1 cellular context compared by ENCODE assay signal in genomic region chr6:2858678-2859324, GRCh38.
TF ChIP-seq lines count a peak whose summit lies in the region.

No MANE protein-coding gene starts in this region.

TF ChIP-seq in GM12878, 131 proteins besides CTCF, POLR2A, EP300 and RAD21 (continued from another document):
- TF ChIP-seq NKRF (conservative IDR thresholded peaks at IDR 0.05): no peak
- no peak for TF ChIP-seq ZNF622 (IDR thresholded peaks at IDR 0.05)
- no peak for TF ChIP-seq JUND (IDR thresholded peaks at IDR 0.05; ENCODE audit: low read depth, low read length)
- TF ChIP-seq PRDM15 (CRISPR knock-in tag; IDR thresholded peaks at IDR 0.05): 0 out of 2 replicates have a peak, but pooled peaks have one; percentile 5
- TF ChIP-seq TAF1 (IDR thresholded peaks at IDR 0.05; ENCODE audit: borderline replicate concordance, low read depth, low read length): no peak
- TF ChIP-seq, protein P1, sequence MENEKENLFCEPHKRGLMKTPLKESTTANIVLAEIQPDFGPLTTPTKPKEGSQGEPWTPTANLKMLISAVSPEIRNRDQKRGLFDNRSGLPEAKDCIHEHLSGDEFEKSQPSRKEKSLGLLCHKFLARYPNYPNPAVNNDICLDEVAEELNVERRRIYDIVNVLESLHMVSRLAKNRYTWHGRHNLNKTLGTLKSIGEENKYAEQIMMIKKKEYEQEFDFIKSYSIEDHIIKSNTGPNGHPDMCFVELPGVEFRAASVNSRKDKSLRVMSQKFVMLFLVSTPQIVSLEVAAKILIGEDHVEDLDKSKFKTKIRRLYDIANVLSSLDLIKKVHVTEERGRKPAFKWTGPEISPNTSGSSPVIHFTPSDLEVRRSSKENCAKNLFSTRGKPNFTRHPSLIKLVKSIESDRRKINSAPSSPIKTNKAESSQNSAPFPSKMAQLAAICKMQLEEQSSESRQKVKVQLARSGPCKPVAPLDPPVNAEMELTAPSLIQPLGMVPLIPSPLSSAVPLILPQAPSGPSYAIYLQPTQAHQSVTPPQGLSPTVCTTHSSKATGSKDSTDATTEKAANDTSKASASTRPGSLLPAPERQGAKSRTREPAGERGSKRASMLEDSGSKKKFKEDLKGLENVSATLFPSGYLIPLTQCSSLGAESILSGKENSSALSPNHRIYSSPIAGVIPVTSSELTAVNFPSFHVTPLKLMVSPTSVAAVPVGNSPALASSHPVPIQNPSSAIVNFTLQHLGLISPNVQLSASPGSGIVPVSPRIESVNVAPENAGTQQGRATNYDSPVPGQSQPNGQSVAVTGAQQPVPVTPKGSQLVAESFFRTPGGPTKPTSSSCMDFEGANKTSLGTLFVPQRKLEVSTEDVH (IDR thresholded peaks at IDR 0.05; ENCODE audit: low read depth, partially characterized antibody): no peak
- peak; percentile 87 for TF ChIP-seq ZNF687 (IDR thresholded peaks at IDR 0.05)
- TF ChIP-seq KDM1A (IDR thresholded peaks at IDR 0.05; ENCODE audit: borderline replicate concordance): no peak
- no peak for TF ChIP-seq NFIC (IDR thresholded peaks at IDR 0.05; ENCODE audit: low read depth, low read length)
- TF ChIP-seq STAT3 (IDR thresholded peaks at IDR 0.05; ENCODE audit: low read depth, low read length): no peak
- TF ChIP-seq SPI1 (IDR thresholded peaks at IDR 0.05; ENCODE audit: borderline replicate concordance, insufficient read depth, low read depth, low read length): 0 out of 2 replicates have a peak, but pooled peaks have one; percentile 4
- TF ChIP-seq SUZ12 (IDR thresholded peaks at IDR 0.05; ENCODE audit: unreplicated experiment): no peak
- TF ChIP-seq SMAD1 (IDR thresholded peaks at IDR 0.05; ENCODE audit: low read depth, partially characterized antibody): peak; percentile 57
- TF ChIP-seq CREM (IDR thresholded peaks at IDR 0.05; ENCODE audit: low read depth): no peak
- TF ChIP-seq, protein P2, sequence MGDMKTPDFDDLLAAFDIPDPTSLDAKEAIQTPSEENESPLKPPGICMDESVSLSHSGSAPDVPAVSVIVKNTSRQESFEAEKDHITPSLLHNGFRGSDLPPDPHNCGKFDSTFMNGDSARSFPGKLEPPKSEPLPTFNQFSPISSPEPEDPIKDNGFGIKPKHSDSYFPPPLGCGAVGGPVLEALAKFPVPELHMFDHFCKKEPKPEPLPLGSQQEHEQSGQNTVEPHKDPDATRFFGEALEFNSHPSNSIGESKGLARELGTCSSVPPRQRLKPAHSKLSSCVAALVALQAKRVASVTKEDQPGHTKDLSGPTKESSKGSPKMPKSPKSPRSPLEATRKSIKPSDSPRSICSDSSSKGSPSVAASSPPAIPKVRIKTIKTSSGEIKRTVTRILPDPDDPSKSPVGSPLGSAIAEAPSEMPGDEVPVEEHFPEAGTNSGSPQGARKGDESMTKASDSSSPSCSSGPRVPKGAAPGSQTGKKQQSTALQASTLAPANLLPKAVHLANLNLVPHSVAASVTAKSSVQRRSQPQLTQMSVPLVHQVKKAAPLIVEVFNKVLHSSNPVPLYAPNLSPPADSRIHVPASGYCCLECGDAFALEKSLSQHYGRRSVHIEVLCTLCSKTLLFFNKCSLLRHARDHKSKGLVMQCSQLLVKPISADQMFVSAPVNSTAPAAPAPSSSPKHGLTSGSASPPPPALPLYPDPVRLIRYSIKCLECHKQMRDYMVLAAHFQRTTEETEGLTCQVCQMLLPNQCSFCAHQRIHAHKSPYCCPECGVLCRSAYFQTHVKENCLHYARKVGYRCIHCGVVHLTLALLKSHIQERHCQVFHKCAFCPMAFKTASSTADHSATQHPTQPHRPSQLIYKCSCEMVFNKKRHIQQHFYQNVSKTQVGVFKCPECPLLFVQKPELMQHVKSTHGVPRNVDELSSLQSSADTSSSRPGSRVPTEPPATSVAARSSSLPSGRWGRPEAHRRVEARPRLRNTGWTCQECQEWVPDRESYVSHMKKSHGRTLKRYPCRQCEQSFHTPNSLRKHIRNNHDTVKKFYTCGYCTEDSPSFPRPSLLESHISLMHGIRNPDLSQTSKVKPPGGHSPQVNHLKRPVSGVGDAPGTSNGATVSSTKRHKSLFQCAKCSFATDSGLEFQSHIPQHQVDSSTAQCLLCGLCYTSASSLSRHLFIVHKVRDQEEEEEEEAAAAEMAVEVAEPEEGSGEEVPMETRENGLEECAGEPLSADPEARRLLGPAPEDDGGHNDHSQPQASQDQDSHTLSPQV (IDR thresholded peaks at IDR 0.05): peak; percentile 93
- no peak for TF ChIP-seq SMC3 (IDR thresholded peaks at IDR 0.05; ENCODE audit: borderline replicate concordance, low read length)
- TF ChIP-seq MTA3 (IDR thresholded peaks at IDR 0.05; ENCODE audit: borderline replicate concordance, low read length): no peak
- TF ChIP-seq CBX3 (IDR thresholded peaks at IDR 0.05; ENCODE audit: borderline replicate concordance, low read depth): no peak
- TF ChIP-seq MEF2B (IDR thresholded peaks at IDR 0.05; ENCODE audit: partially characterized antibody, poor library complexity, severe bottlenecking): no peak
- no peak for TF ChIP-seq CEBPB (IDR thresholded peaks at IDR 0.05; ENCODE audit: borderline replicate concordance in 1 of 2, low read depth in 2 of 2, low read length in 2 of 2)
- TF ChIP-seq, protein P3, sequence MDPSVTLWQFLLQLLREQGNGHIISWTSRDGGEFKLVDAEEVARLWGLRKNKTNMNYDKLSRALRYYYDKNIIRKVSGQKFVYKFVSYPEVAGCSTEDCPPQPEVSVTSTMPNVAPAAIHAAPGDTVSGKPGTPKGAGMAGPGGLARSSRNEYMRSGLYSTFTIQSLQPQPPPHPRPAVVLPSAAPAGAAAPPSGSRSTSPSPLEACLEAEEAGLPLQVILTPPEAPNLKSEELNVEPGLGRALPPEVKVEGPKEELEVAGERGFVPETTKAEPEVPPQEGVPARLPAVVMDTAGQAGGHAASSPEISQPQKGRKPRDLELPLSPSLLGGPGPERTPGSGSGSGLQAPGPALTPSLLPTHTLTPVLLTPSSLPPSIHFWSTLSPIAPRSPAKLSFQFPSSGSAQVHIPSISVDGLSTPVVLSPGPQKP (IDR thresholded peaks at IDR 0.05; ENCODE audit: low read depth, low read length): no peak
- peak; percentile 31; the same call in 1 of the 2 replicates for TF ChIP-seq IKZF1 (conservative IDR thresholded peaks at IDR 0.05)
- no peak for TF ChIP-seq ETV6 (conservative IDR thresholded peaks at IDR 0.05 in 1 of 2, IDR thresholded peaks at IDR 0.05 in 1 of 2; ENCODE audit: borderline replicate concordance in 1 of 2, low read depth in 1 of 2)
- TF ChIP-seq PAX8 (IDR thresholded peaks at IDR 0.05): no peak
- no peak for TF ChIP-seq MYB (IDR thresholded peaks at IDR 0.05; ENCODE audit: borderline replicate concordance, low read depth, low read length)
- TF ChIP-seq IRF5 (IDR thresholded peaks at IDR 0.05; ENCODE audit: borderline replicate concordance): no peak
- TF ChIP-seq, protein P4, sequence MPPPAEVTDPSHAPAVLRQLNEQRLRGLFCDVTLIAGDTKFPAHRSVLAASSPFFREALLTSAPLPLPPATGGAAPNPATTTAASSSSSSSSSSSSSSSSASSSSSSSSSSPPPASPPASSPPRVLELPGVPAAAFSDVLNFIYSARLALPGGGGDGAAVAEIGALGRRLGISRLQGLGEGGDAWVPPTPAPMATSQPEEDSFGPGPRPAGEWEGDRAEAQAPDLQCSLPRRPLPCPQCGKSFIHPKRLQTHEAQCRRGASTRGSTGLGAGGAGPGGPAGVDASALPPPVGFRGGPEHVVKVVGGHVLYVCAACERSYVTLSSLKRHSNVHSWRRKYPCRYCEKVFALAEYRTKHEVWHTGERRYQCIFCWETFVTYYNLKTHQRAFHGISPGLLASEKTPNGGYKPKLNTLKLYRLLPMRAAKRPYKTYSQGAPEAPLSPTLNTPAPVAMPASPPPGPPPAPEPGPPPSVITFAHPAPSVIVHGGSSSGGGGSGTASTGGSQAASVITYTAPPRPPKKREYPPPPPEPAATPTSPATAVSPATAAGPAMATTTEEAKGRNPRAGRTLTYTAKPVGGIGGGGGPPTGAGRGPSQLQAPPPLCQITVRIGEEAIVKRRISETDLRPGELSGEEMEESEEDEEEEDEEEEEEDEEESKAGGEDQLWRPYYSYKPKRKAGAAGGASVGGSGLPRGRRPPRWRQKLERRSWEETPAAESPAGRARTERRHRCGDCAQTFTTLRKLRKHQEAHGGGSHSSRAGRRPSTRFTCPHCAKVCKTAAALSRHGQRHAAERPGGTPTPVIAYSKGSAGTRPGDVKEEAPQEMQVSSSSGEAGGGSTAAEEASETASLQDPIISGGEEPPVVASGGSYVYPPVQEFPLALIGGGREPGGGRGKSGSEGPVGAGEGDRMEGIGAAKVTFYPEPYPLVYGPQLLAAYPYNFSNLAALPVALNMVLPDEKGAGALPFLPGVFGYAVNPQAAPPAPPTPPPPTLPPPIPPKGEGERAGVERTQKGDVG (CRISPR knock-in tag; IDR thresholded peaks at IDR 0.05): no peak
- TF ChIP-seq RUNX3 (IDR thresholded peaks at IDR 0.05; ENCODE audit: low read length): peak; percentile 20; the same call in 1 of the 2 replicates
- no peak for TF ChIP-seq POLR2AphosphoS2 (IDR thresholded peaks at IDR 0.05; ENCODE audit: low read depth, low read length)
- TF ChIP-seq POLR2AphosphoS5 (IDR thresholded peaks at IDR 0.05; ENCODE audit: low read length): peak; percentile 91
- TF ChIP-seq ZBED1 (IDR thresholded peaks at IDR 0.05; ENCODE audit: borderline replicate concordance): no peak
